Comparison of ENCODE assay signal across 33 cellular contexts in genomic region chr9:93902780-93903655, GRCh38. TPM values are rescaled to one million over a fixed set of nuclear protein-coding genes. Genes with fewer than 3 reads are reported as not detected.
A peak's percentile ranks its signal among the peaks of the same experiment; 100 is the strongest.
DNase-seq lines count a peak whose midpoint lies in the region; ATAC-seq and TF ChIP-seq lines count a peak whose summit lies in the region.
"Had no signal": no experiment of that assay in that cellular context is flagged by ENCODE, and none has a peak within 500 bp of the region (broad histone marks: within the 10 kb centered on the region; RNA-seq: fewer than 3 reads in every experiment).

No MANE protein-coding gene starts in this region.

- H3K36me3 ChIP-seq in psoas muscle (ENCODE audit: insufficient read depth in 1 of 2, low read depth in 1 of 2): no peaks in the 10 kb centered on the region
- H3K36me3 ChIP-seq: gastroesophageal sphincter, tibial artery had no signal

- H3K27me3 ChIP-seq in psoas muscle (ENCODE audit: insufficient read depth in 3 of 3, low read length in 2 of 3): peaks cover 0 to 2% (median 0%) of the 10 kb centered on the region in 3 donors
- H3K27me3 ChIP-seq: gastroesophageal sphincter had no signal

- no peak overlapping the region for H3K4me3 ChIP-seq in psoas muscle
- H3K4me3 ChIP-seq: dorsolateral prefrontal cortex, gastroesophageal sphincter, tibial artery had no signal

- H3K4me1 ChIP-seq in psoas muscle: no peaks in the 10 kb centered on the region
- H3K4me1 ChIP-seq: gastroesophageal sphincter, parathyroid adenoma, tibial artery had no signal

- CTCF ChIA-PET in activated CD4-positive, alpha-beta memory T cell treated with anti-CD3 and anti-CD28 coated beads for 36 hours (lab: Charles Lee): no interaction called here
- CTCF ChIA-PET in activated CD4-positive, alpha-beta memory T cell treated with anti-CD3 and anti-CD28 coated beads, Interleukin-2, amount 10 ng/mL, durations not matched to agents 7 days and 5 days (lab: Charles Lee): no interaction called here

- ATAC-seq in psoas muscle (no peak), HG03457 (IDR thresholded peaks at IDR 0.05; ENCODE audit: unreplicated experiment) (no peak), HG03097 (IDR thresholded peaks at IDR 0.05; ENCODE audit: low FRiP score, unreplicated experiment) (no peak)
- ATAC-seq: gastroesophageal sphincter, sciatic nerve had no signal

- H3K27ac ChIP-seq in psoas muscle: no peak overlapping the region
- H3K27ac ChIP-seq: C4-2B, dorsolateral prefrontal cortex, gastroesophageal sphincter, parathyroid adenoma, tibial artery had no signal

- POLR2A ChIA-PET in activated CD4-positive, alpha-beta memory T cell treated with anti-CD3 and anti-CD28 coated beads for 36 hours (lab: Charles Lee): no interaction called here
- POLR2A ChIA-PET in activated CD4-positive, alpha-beta memory T cell treated with anti-CD3 and anti-CD28 coated beads, Interleukin-2, amount 10 ng/mL, durations not matched to agents 7 days and 5 days (lab: Charles Lee): no interaction called here

- no peak for TF ChIP-seq CTCF in CD14-positive monocyte (IDR thresholded peaks at IDR 0.05)
- TF ChIP-seq CTCF in chondrocyte (IDR thresholded peaks at IDR 0.05): no peak
- no peak for TF ChIP-seq CTCF in psoas muscle (IDR thresholded peaks at IDR 0.05)

- peaks cover 7% of the 10 kb centered on the region for H3K4me1 Mint-ChIP-seq in activated CD4-positive, alpha-beta memory T cell treated with anti-CD3 and anti-CD28 coated beads for 36 hours (ENCODE audit: low read depth)
- H3K4me1 Mint-ChIP-seq in activated CD4-positive, alpha-beta memory T cell treated with anti-CD3 and anti-CD28 coated beads, Interleukin-2, amount 10 ng/mL, durations not matched to agents 7 days and 5 days: peaks cover 7% of the 10 kb centered on the region
- H3K4me1 Mint-ChIP-seq in CD14-positive monocyte (no peaks in the 10 kb centered on the region), chondrocyte (ENCODE audit: low read depth) (no peaks in the 10 kb centered on the region)
- H3K4me1 Mint-ChIP-seq: brain, nephron had no signal

- DNase-seq in activated CD4-positive, alpha-beta memory T cell treated with anti-CD3 and anti-CD28 coated beads for 36 hours: peak; percentile 5
- DNase-seq in activated CD4-positive, alpha-beta memory T cell treated with anti-CD3 and anti-CD28 coated beads, Interleukin-2, amount 10 ng/mL, durations not matched to agents 7 days and 5 days: no peak
- peak; percentile 33 for DNase-seq in CD14-positive monocyte (ENCODE audit: low spot score)
- peak; percentile 50 for DNase-seq in chondrocyte (ENCODE audit: low spot score)
- DNase-seq in psoas muscle: peak; percentile 10 to 41
- no peak for DNase-seq in HPDE6-E6E7 (ENCODE audit: extremely low spot score)
- DNase-seq: activated CD4-positive, alpha-beta T cell treated with anti-CD3 and anti-CD28 coated beads for 4 hours; activated naive CD4-positive, alpha-beta T cell; activated T-cell treated with anti-CD3 and anti-CD28 coated beads, Interleukin-2, amount 50 U/mL, for 48 hours; cerebellar nuclear complex; IMR-90; MV-4-11; NCI-H1436; NCI-H2081 treated with DMSO at 0.1 percent for 48 hours; NCI-H226; NCI-H526 treated with DMSO at 0.1 percent for 48 hours; SIG-M5; stimulated activated CD4-positive, alpha-beta T cell treated with anti-CD3 and anti-CD28 coated beads, Interleukin-4, amount 100 ng/mL, for 24 hours had no signal

- H3K9me3 Mint-ChIP-seq in activated CD4-positive, alpha-beta memory T cell treated with anti-CD3 and anti-CD28 coated beads for 36 hours: peaks cover 3% of the 10 kb centered on the region
- H3K9me3 Mint-ChIP-seq in activated CD4-positive, alpha-beta memory T cell treated with anti-CD3 and anti-CD28 coated beads, Interleukin-2, amount 10 ng/mL, durations not matched to agents 7 days and 5 days: no peaks in the 10 kb centered on the region
- H3K9me3 Mint-ChIP-seq in CD14-positive monocyte (peaks cover 0 to 5% (median 4%) of the 10 kb centered on the region in 7 donors), chondrocyte (ENCODE audit: low read depth) (peaks cover 9% of the 10 kb centered on the region)

- H3K36me3 Mint-ChIP-seq in activated CD4-positive, alpha-beta memory T cell treated with anti-CD3 and anti-CD28 coated beads for 36 hours: no peaks in the 10 kb centered on the region
- H3K36me3 Mint-ChIP-seq in activated CD4-positive, alpha-beta memory T cell treated with anti-CD3 and anti-CD28 coated beads, Interleukin-2, amount 10 ng/mL, durations not matched to agents 7 days and 5 days (ENCODE audit: low read depth): no peaks in the 10 kb centered on the region
- H3K36me3 Mint-ChIP-seq in CD14-positive monocyte (no peaks in the 10 kb centered on the region), chondrocyte (ENCODE audit: low read depth) (no peaks in the 10 kb centered on the region)
- H3K36me3 Mint-ChIP-seq: brain had no signal

- no peak overlapping the region for H3K4me3 Mint-ChIP-seq in activated CD4-positive, alpha-beta memory T cell treated with anti-CD3 and anti-CD28 coated beads for 36 hours
- no peak overlapping the region for H3K4me3 Mint-ChIP-seq in activated CD4-positive, alpha-beta memory T cell treated with anti-CD3 and anti-CD28 coated beads, Interleukin-2, amount 10 ng/mL, durations not matched to agents 7 days and 5 days
- H3K4me3 Mint-ChIP-seq in CD14-positive monocyte: no peak overlapping the region
- no peak overlapping the region for H3K4me3 Mint-ChIP-seq in chondrocyte (ENCODE audit: unreplicated experiment)
- H3K4me3 Mint-ChIP-seq: brain, nephron had no signal

- intact Hi-C loops in activated CD4-positive, alpha-beta memory T cell treated with anti-CD3 and anti-CD28 coated beads for 36 hours (cut with micrococcal nuclease): no loop called here
- intact Hi-C loops in CD14-positive monocyte (cut with micrococcal nuclease) (no loop called here), psoas muscle (cut with DNase I) (no loop called here)

- no peaks in the 10 kb centered on the region for H3K27me3 Mint-ChIP-seq in activated CD4-positive, alpha-beta memory T cell treated with anti-CD3 and anti-CD28 coated beads for 36 hours
- peaks cover 5% of the 10 kb centered on the region for H3K27me3 Mint-ChIP-seq in activated CD4-positive, alpha-beta memory T cell treated with anti-CD3 and anti-CD28 coated beads, Interleukin-2, amount 10 ng/mL, durations not matched to agents 7 days and 5 days
- H3K27me3 Mint-ChIP-seq in CD14-positive monocyte (ENCODE audit: low read depth in 3 of 3): peaks cover 4 to 15% (median 14%) of the 10 kb centered on the region in 3 donors
- peaks cover 29% of the 10 kb centered on the region for H3K27me3 Mint-ChIP-seq in chondrocyte (ENCODE audit: low read depth)

- no peak overlapping the region for H3K27ac Mint-ChIP-seq in activated CD4-positive, alpha-beta memory T cell treated with anti-CD3 and anti-CD28 coated beads for 36 hours
- H3K27ac Mint-ChIP-seq in activated CD4-positive, alpha-beta memory T cell treated with anti-CD3 and anti-CD28 coated beads, Interleukin-2, amount 10 ng/mL, durations not matched to agents 7 days and 5 days: no peak overlapping the region
- H3K27ac Mint-ChIP-seq in CD14-positive monocyte (no peak overlapping the region), chondrocyte (ENCODE audit: unreplicated experiment) (no peak overlapping the region)
- H3K27ac Mint-ChIP-seq: brain, nephron had no signal

- WGBS in psoas muscle, 3 donors: 48 to 55% (median 53%) methylated on average over 12 of the region's 12 CpGs

- H3K9me3 ChIP-seq in psoas muscle: no peaks in the 10 kb centered on the region
- H3K9me3 ChIP-seq: gastroesophageal sphincter had no signal

RNA-seq across cellular contexts. Expression of gene BARX1, which starts 52.1 kb away (rescaled TPM):
- total RNA-seq in activated CD4-positive, alpha-beta memory T cell treated with anti-CD3 and anti-CD28 coated beads for 36 hours: under 1 TPM; 0.43 to 0.44 TPM
- under 1 TPM; 0.20 to 0.28 TPM for total RNA-seq in activated CD4-positive, alpha-beta memory T cell treated with anti-CD3 and anti-CD28 coated beads, Interleukin-2, amount 10 ng/mL, durations not matched to agents 7 days and 5 days
- polyA plus RNA-seq in CD14-positive monocyte (not detected), psoas muscle (not detected)
- total RNA-seq in chondrocyte (0.77 to 6.7 TPM (median 2.1 TPM) in 3 replicates), psoas muscle (not detected)
- total RNA-seq: A172; endothelial cell of umbilical vein; G401; IMR-90; lung microvascular endothelial cell; sciatic nerve; T-helper 2 cell treated with Interferon-gamma antibody and Interleukin-4, amounts not matched to agents 100 ng/mL and 5 ng/mL, for 36 hours had no signal
- polyA plus RNA-seq: endothelial cell of umbilical vein, IMR-90 had no signal

Comparison
In these comparisons a context has a peak if more than half of its experiments do, and no peak if none do; other contexts are left out.
1. DNase-seq: peak in activated CD4-positive, alpha-beta memory T cell treated with anti-CD3 and anti-CD28 coated beads for 36 hours (single experiment), CD14-positive monocyte (single experiment), chondrocyte (single experiment) and psoas muscle (2 of 2); none in activated CD4-positive, alpha-beta memory T cell treated with anti-CD3 and anti-CD28 coated beads, Interleukin-2, amount 10 ng/mL, durations not matched to agents 7 days and 5 days (single experiment) and HPDE6-E6E7 (single experiment).